In the genomic region with DNA sequence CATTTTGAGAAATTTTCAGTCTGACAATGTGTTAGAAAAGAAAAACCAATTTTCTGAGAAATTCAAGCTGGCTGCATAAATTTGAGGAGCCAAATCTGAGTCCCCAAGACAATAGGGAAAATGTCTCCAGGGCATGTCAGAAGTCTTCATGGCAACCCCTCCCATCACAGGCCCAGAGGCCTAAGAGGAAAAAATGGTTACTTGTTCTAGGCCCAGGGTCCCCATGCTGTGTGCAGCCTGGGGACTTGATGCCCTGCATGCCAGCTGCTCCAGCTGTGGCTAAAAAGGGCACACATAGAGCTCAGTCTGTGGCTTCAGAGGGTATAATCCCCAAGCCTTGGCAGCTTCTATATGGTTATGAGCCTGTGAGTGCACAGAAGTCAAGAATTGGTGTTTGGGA, we compare ENCODE assay signal across 29 cellular contexts.
"Had no signal": no experiment of that assay in that cellular context is flagged by ENCODE, and none has a peak within 500 bp of the region (broad histone marks: within the 10 kb centered on the region; RNA-seq: fewer than 3 reads in every experiment).

No MANE protein-coding gene starts in this region.

- FAIRE-seq: colon, endometrium, endothelial cell of umbilical vein, frontal cortex had no signal

- H3K4me1 ChIP-seq: colonic mucosa, esophagus squamous epithelium, foreskin keratinocyte, gastrocnemius medialis, gastroesophageal sphincter, heart left ventricle, heart right ventricle had no signal

- H3K27me3 ChIP-seq: colonic mucosa, dorsolateral prefrontal cortex, esophagus muscularis mucosa, esophagus squamous epithelium, foreskin keratinocyte, gastrocnemius medialis, gastroesophageal sphincter, heart left ventricle, heart right ventricle had no signal

- ATAC-seq: effector memory CD8-positive, alpha-beta T cell; esophagus mucosa; foreskin keratinocyte; gastrocnemius medialis; gastroesophageal sphincter; heart left ventricle; heart right ventricle had no signal

- H3K36me3 ChIP-seq: colonic mucosa, esophagus muscularis mucosa, esophagus squamous epithelium, gastrocnemius medialis, gastroesophageal sphincter, heart left ventricle, heart right ventricle had no signal

- H3K9me3 ChIP-seq: colonic mucosa, gastrocnemius medialis had no signal

- H3K27ac Mint-ChIP-seq: dendritic cell treated with granulocyte-macrophage colony-stimulating factor and Interleukin-4, amounts not matched to agents 40 ng/mL and 50 ng/mL, for 4 days; effector memory CD8-positive, alpha-beta T cell; endodermal cell had no signal

- H3K4me3 ChIP-seq: colonic mucosa, coronary artery, dorsolateral prefrontal cortex, esophagus muscularis mucosa, esophagus squamous epithelium, gastrocnemius medialis, gastroesophageal sphincter, heart left ventricle, heart right ventricle had no signal

- DNase-seq: colonic mucosa; cortex of kidney; dermis blood vessel endothelial cell; dorsolateral prefrontal cortex; effector CD4-positive, alpha-beta T cell; effector CD8-positive, alpha-beta T cell; effector memory CD4-positive, alpha-beta T cell; effector memory CD8-positive, alpha-beta T cell; endodermal cell; erythroblast; esophagus squamous epithelium; foreskin fibroblast; foreskin keratinocyte; foreskin melanocyte; gastrocnemius medialis; glutamatergic neuron; head of caudate nucleus; heart left ventricle; heart right ventricle had no signal

- H3K4me3 Mint-ChIP-seq: dendritic cell treated with granulocyte-macrophage colony-stimulating factor and Interleukin-4, amounts not matched to agents 40 ng/mL and 50 ng/mL, for 4 days; effector memory CD8-positive, alpha-beta T cell; endodermal cell had no signal

- H3K4me1 Mint-ChIP-seq: endodermal cell had no signal

- H3K27me3 Mint-ChIP-seq: dendritic cell treated with granulocyte-macrophage colony-stimulating factor and Interleukin-4, amounts not matched to agents 40 ng/mL and 50 ng/mL, for 4 days; effector memory CD8-positive, alpha-beta T cell had no signal

- H3K27ac ChIP-seq: colonic mucosa, coronary artery, dorsolateral prefrontal cortex, epithelial cell of prostate, esophagus muscularis mucosa, esophagus squamous epithelium, foreskin keratinocyte, gastrocnemius medialis, gastroesophageal sphincter, heart left ventricle, heart right ventricle had no signal
